In the genomic region with DNA sequence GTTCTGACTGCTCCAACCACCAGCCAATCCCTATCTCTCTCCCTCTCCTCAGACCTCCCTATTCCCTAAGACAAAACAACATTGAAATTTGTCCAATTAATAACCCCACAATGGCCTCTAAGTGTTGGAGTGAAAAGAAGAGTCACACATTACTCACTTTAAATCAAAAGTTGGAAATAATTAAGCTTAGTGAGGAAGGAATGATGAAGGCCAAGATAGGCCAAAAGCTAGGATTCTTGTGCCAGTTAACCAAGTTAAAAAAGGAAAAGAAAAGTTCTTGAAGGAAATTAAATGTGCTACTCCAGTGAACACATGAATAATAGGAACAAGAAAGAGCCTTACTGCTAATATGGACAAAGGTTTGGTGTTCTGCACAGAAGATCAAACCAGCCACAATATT, we compare ENCODE assay signal across 25 cellular contexts.
"Had no signal": no experiment of that assay in that cellular context is flagged by ENCODE, and none has a peak within 500 bp of the region (broad histone marks: within the 10 kb centered on the region; RNA-seq: fewer than 3 reads in every experiment).

No MANE protein-coding gene starts in this region.

- H3K4me3 Mint-ChIP-seq: activated naive CD4-positive, alpha-beta T cell treated with anti-CD3 and anti-CD28 coated beads for 36 hours; activated naive CD8-positive, alpha-beta T cell treated with anti-CD3 and anti-CD28 coated beads, Interleukin-2, amount 10 ng/mL, durations not matched to agents 7 days and 5 days; activated T-helper 1 cell treated with anti-CD3 and anti-CD28 coated beads, Interleukin-12 subunit alpha, Interleukin-12 subunit beta, Interleukin-2, Interleukin-4 antibody, amounts not matched to agents 30 ng/mL and 10 ng/mL and 1 ng/mL, durations not matched to agents 14 hours and 24 hours and 36 hours; neural progenitor cell; T-helper 2 cell treated with Interferon-gamma antibody and Interleukin-4, amounts not matched to agents 5 μg/mL and 100 μg/mL, for 36 hours had no signal

- H3K4me1 ChIP-seq: testis had no signal

- H3K4me1 Mint-ChIP-seq: neural progenitor cell had no signal

- H3K9ac ChIP-seq: neural progenitor cell had no signal

- H3K4me2 ChIP-seq: neural progenitor cell had no signal

- FAIRE-seq: astrocyte, urothelium cell line had no signal

- H2AFZ ChIP-seq: neural progenitor cell had no signal

- DNase-seq: activated CD4-positive, alpha-beta T cell treated with anti-CD3 and anti-CD28 coated beads for 4 hours; activated CD4-positive, alpha-beta T cell treated with anti-CD3 and anti-CD28 coated beads, Interleukin-2, amount 50 U/mL, for 4 hours; activated effector memory CD4-positive, alpha-beta T cell treated with anti-CD3 and anti-CD28 coated beads, Interleukin-2, amount 50 U/mL, for 16 hours; activated naive CD4-positive, alpha-beta T cell treated with anti-CD3 and anti-CD28 coated beads for 36 hours; activated naive CD8-positive, alpha-beta T cell treated with anti-CD3 and anti-CD28 coated beads, Interleukin-2, amount 10 ng/mL, durations not matched to agents 7 days and 5 days; activated T-cell treated with anti-CD3 and anti-CD28 coated beads, Interleukin-2, amount 50 U/mL, for 1 hour; amniotic stem cell; brain microvascular endothelial cell; gastrocnemius medialis; glutamatergic neuron; islet precursor cell; left cardiac atrium; mammary epithelial cell; occipital lobe; right cardiac atrium; spleen; stimulated activated naive CD4-positive, alpha-beta T cell treated with Interleukin-2 at 50 U/mL for 16 hours; T-helper 1 cell; testis; transverse colon had no signal

- H3K36me3 ChIP-seq: brain microvascular endothelial cell, gastrocnemius medialis, neural progenitor cell, transverse colon had no signal

- H3K9me3 ChIP-seq: gastrocnemius medialis, testis, transverse colon had no signal

- H3K27me3 ChIP-seq: brain microvascular endothelial cell, gastrocnemius medialis, neural progenitor cell, spleen, testis, transverse colon had no signal

- H3K4me3 ChIP-seq: gastrocnemius medialis, neural progenitor cell, spleen, testis, transverse colon had no signal

- H3K9me3 Mint-ChIP-seq: activated T-helper 1 cell treated with anti-CD3 and anti-CD28 coated beads, Interleukin-12 subunit alpha, Interleukin-12 subunit beta, Interleukin-2, Interleukin-4 antibody, amounts not matched to agents 30 ng/mL and 10 ng/mL and 1 ng/mL, durations not matched to agents 14 hours and 24 hours and 36 hours had no signal

- H3K27ac ChIP-seq: gastrocnemius medialis, neural progenitor cell, spleen, testis, transverse colon had no signal

- H3K27me3 Mint-ChIP-seq: activated naive CD8-positive, alpha-beta T cell treated with anti-CD3 and anti-CD28 coated beads, Interleukin-2, amount 10 ng/mL, durations not matched to agents 7 days and 5 days had no signal

- H3K27ac Mint-ChIP-seq: activated naive CD4-positive, alpha-beta T cell treated with anti-CD3 and anti-CD28 coated beads for 36 hours; activated naive CD8-positive, alpha-beta T cell treated with anti-CD3 and anti-CD28 coated beads, Interleukin-2, amount 10 ng/mL, durations not matched to agents 7 days and 5 days; activated T-helper 1 cell treated with anti-CD3 and anti-CD28 coated beads, Interleukin-12 subunit alpha, Interleukin-12 subunit beta, Interleukin-2, Interleukin-4 antibody, amounts not matched to agents 30 ng/mL and 10 ng/mL and 1 ng/mL, durations not matched to agents 14 hours and 24 hours and 36 hours; neural progenitor cell; T-helper 2 cell treated with Interferon-gamma antibody and Interleukin-4, amounts not matched to agents 5 μg/mL and 100 μg/mL, for 36 hours had no signal
